10 cellular contexts compared by ENCODE assay signal in genomic region chr16:681746-682427, GRCh38. TPM values are rescaled to one million over a fixed set of nuclear protein-coding genes. Genes with fewer than 3 reads are reported as not detected.
DNase-seq lines count a peak whose midpoint lies in the region; ATAC-seq and TF ChIP-seq lines count a peak whose summit lies in the region.
"Had no signal": no experiment of that assay in that cellular context is flagged by ENCODE, and none has a peak within 500 bp of the region (broad histone marks: within the 10 kb centered on the region; RNA-seq: fewer than 3 reads in every experiment).

No MANE protein-coding gene starts in this region.

- H3K9me3 ChIP-seq in OCI-LY3 (ENCODE audit: insufficient read depth, low read length) (no peaks in the 10 kb centered on the region), ovary (no peaks in the 10 kb centered on the region)
- H3K9me3 ChIP-seq: left lung had no signal

- H3K27ac ChIP-seq in OCI-LY3 (ENCODE audit: low read length): no peak overlapping the region
- no peak overlapping the region for H3K27ac ChIP-seq in ovary

- H3K36me3 Mint-ChIP-seq in dendritic cell treated with granulocyte-macrophage colony-stimulating factor and Interleukin-4, amounts not matched to agents 40 ng/mL and 50 ng/mL, for 4 days (ENCODE audit: low read depth): peaks cover 61% of the 10 kb centered on the region

- H3K4me3 Mint-ChIP-seq in dendritic cell treated with granulocyte-macrophage colony-stimulating factor and Interleukin-4, amounts not matched to agents 40 ng/mL and 50 ng/mL, for 4 days: peak overlapping the region; percentile 84

- H3K4me1 Mint-ChIP-seq in dendritic cell treated with granulocyte-macrophage colony-stimulating factor and Interleukin-4, amounts not matched to agents 40 ng/mL and 50 ng/mL, for 4 days (ENCODE audit: low read depth): peaks cover 70% of the 10 kb centered on the region

- H3K9me3 Mint-ChIP-seq in dendritic cell treated with granulocyte-macrophage colony-stimulating factor and Interleukin-4, amounts not matched to agents 40 ng/mL and 50 ng/mL, for 4 days: no peaks in the 10 kb centered on the region

- TF ChIP-seq CTCF in OCI-LY3 (IDR thresholded peaks at IDR 0.05; ENCODE audit: low read depth, low read length): no peak
- TF ChIP-seq CTCF in ovary (IDR thresholded peaks at IDR 0.05): no peak

- 0 out of 2 replicates have a peak, but pooled peaks cover 4% of the 10 kb centered on the region for H4K20me1 ChIP-seq in OCI-LY3 (ENCODE audit: insufficient read depth, low read length)

- H3K27me3 ChIP-seq in OCI-LY3 (ENCODE audit: low read depth, low read length) (no peaks in the 10 kb centered on the region), ovary (no peaks in the 10 kb centered on the region)

- ATAC-seq in GM19395 (IDR thresholded peaks at IDR 0.05; ENCODE audit: unreplicated experiment): no peak
- ATAC-seq in HG03159 (IDR thresholded peaks at IDR 0.05; ENCODE audit: unreplicated experiment): no peak
- ATAC-seq: left lung had no signal

- peaks cover 13% of the 10 kb centered on the region for H3K27me3 Mint-ChIP-seq in dendritic cell treated with granulocyte-macrophage colony-stimulating factor and Interleukin-4, amounts not matched to agents 40 ng/mL and 50 ng/mL, for 4 days

- H3K27ac Mint-ChIP-seq in dendritic cell treated with granulocyte-macrophage colony-stimulating factor and Interleukin-4, amounts not matched to agents 40 ng/mL and 50 ng/mL, for 4 days: peak overlapping the region; percentile 88

- no peak overlapping the region for H3K9ac ChIP-seq in OCI-LY3 (ENCODE audit: low read length)

- peak overlapping the region; percentile 94 for H3K4me2 ChIP-seq in OCI-LY3 (ENCODE audit: low read length)

- peaks cover 24% of the 10 kb centered on the region for H3K36me3 ChIP-seq in OCI-LY3 (replicated peaks; ENCODE audit: low read depth, low read length)
- no peaks in the 10 kb centered on the region for H3K36me3 ChIP-seq in ovary

- H3K4me1 ChIP-seq in OCI-LY3 (ENCODE audit: low read length): peaks cover 16% of the 10 kb centered on the region
- H3K4me1 ChIP-seq in ovary (ENCODE audit: insufficient read depth): peaks cover 27% of the 10 kb centered on the region

- TF ChIP-seq POLR2A in ovary (IDR thresholded peaks at IDR 0.05): no peak

- WGBS in ovary, 3 donors: 65 to 76% (median 66%) methylated on average over 28 of the region's 28 CpGs

- no peak overlapping the region for H2AFZ ChIP-seq in OCI-LY3 (ENCODE audit: low read depth, low read length)

- H3K4me3 ChIP-seq in OCI-LY3 (ENCODE audit: low read length) (peak overlapping the region; percentile 95; the same call in 1 of the 2 replicates), ovary (no peak overlapping the region)

- H3K79me2 ChIP-seq in OCI-LY3 (ENCODE audit: low read length): peaks cover 37% of the 10 kb centered on the region

- intact Hi-C loops in dendritic cell treated with granulocyte-macrophage colony-stimulating factor and Interleukin-4, amounts not matched to agents 40 ng/mL and 50 ng/mL, for 4 days (cut with micrococcal nuclease): no loop called here
- intact Hi-C loops in ovary (cut with DNase I): no loop called here

- DNase-seq in ELR (ENCODE audit: low read depth) (peak; percentile 54), ovary (peak; percentile 50 to 75 (median 68)), SKM-1 treated with dmso at 0.1 percent for 144 hours (lab: John Stamatoyannopoulos, UW; ENCODE audit: unreplicated experiment) (no peak), HK-2 (ENCODE audit: unreplicated experiment) (no peak)
- DNase-seq: activated effector memory CD4-positive, alpha-beta T cell treated with Interleukin-2 at 50 U/mL for 16 hours; left lung had no signal

- TF ChIP-seq EP300 in ovary (IDR thresholded peaks at IDR 0.05): no peak

RNA-seq across cellular contexts. Expression of gene STUB1, which starts 1.7 kb away (rescaled TPM):
- 100 to 1,000 TPM in 4 of 7 donors, 10 to 100 TPM in 3; 72.3 to 115 (median 102) TPM for total RNA-seq in ovary
- 100 to 1,000 TPM in 1 of 2 donors, 10 to 100 TPM in 1; 20.1 to 107 TPM for polyA plus RNA-seq in ovary

RNA-seq across cellular contexts. Expression of gene JMJD8, which starts 2.2 kb away (rescaled TPM):
- total RNA-seq in ovary: 10 to 100 TPM; 36.6 to 73.9 (median 64.0) TPM
- polyA plus RNA-seq in ovary: 10 to 100 TPM; 10.2 to 53.8 TPM

RNA-seq across cellular contexts. Expression of gene RHBDL1, which starts 6.4 kb away (rescaled TPM):
- total RNA-seq in ovary: 1 to 10 TPM in 6 of 7 donors, under 1 TPM in 1; 0.50 to 4.3 (median 1.4) TPM
- polyA plus RNA-seq in ovary: under 1 TPM in 1 of 2 donors, not detected in 1; 0.80 TPM

RNA-seq across cellular contexts. Expression of gene WDR24, which starts 8.3 kb away (rescaled TPM):
- total RNA-seq in ovary: 10 to 100 TPM in 6 of 7 donors, 1 to 10 TPM in 1; 8.4 to 17.3 (median 13.4) TPM
- polyA plus RNA-seq in ovary: 10 to 100 TPM in 1 of 2 donors, under 1 TPM in 1; 0.42 to 10.3 TPM

RNA-seq across cellular contexts. Expression of gene RHOT2, which starts 14.0 kb away (rescaled TPM):
- total RNA-seq in ovary: 100 to 1,000 TPM in 1 of 7 donors, 10 to 100 TPM in 6; 44.6 to 100 (median 80.6) TPM
- 10 to 100 TPM; 11.6 to 96.6 TPM for polyA plus RNA-seq in ovary

Comparison
In these comparisons a context has a peak if more than half of its experiments do, and no peak if none do; other contexts are left out.
1. DNase-seq: peak in ELR (single experiment) and ovary (5 of 5); none in SKM-1 treated with dmso at 0.1 percent for 144 hours (single experiment) and HK-2 (single experiment).